27 cellular contexts compared by ENCODE assay signal in genomic region chr2:62407401-62407800, GRCh38.
"Had no signal": no experiment of that assay in that cellular context is flagged by ENCODE, and none has a peak within 500 bp of the region (broad histone marks: within the 10 kb centered on the region; RNA-seq: fewer than 3 reads in every experiment).

No MANE protein-coding gene starts in this region.

- DNase-seq: colonic mucosa; effector CD8-positive, alpha-beta T cell; endodermal cell; foreskin keratinocyte; heart right ventricle; hippocampal formation; left cardiac atrium; left lung; mucosa of descending colon; naive B cell; spleen; stimulated activated CD4-positive, alpha-beta T cell treated with anti-CD3 and anti-CD28 coated beads, Interleukin-4, amount 100 ng/mL, for 4 hours; stimulated activated naive CD8-positive, alpha-beta T cell treated with anti-CD3 and anti-CD28 coated beads, Interleukin-15, Interleukin-2, amounts not matched to agents 100 U/mL and 50 U/mL, for 24 hours; substantia nigra; upper lobe of right lung had no signal

- H3K27me3 ChIP-seq: colonic mucosa, esophagus muscularis mucosa, foreskin keratinocyte, gastroesophageal sphincter, heart right ventricle, left lung, neural progenitor cell, spleen, tibial nerve, upper lobe of right lung, uterus had no signal

- H3K4me2 ChIP-seq: neural progenitor cell had no signal

- H3K9me3 ChIP-seq: colonic mucosa, esophagus muscularis mucosa, gastroesophageal sphincter, left lung, mucosa of descending colon, psoas muscle, spleen, thoracic aorta, tibial nerve, upper lobe of right lung, uterus had no signal

- H3K4me1 ChIP-seq: colonic mucosa, psoas muscle had no signal

- H3K27ac Mint-ChIP-seq: dendritic cell treated with granulocyte-macrophage colony-stimulating factor and Interleukin-4, amounts not matched to agents 40 ng/mL and 50 ng/mL, for 4 days; endodermal cell; naive B cell; natural killer cell treated with Interleukin-12 subunit alpha and Interleukin-12 subunit beta and Interleukin-15 and Interleukin-18, amount 100 ng/mL, for 72 hours; neural progenitor cell; stimulated activated memory B cell treated with anti-CD40 and anti-IgM and Interleukin-4, amounts not matched to agents 10 μg/mL and 1 μg/mL and 100 μg/mL, for 72 hours had no signal

- H3K4me3 Mint-ChIP-seq: dendritic cell treated with granulocyte-macrophage colony-stimulating factor and Interleukin-4, amounts not matched to agents 40 ng/mL and 50 ng/mL, for 4 days; endodermal cell; naive B cell; natural killer cell treated with Interleukin-12 subunit alpha and Interleukin-12 subunit beta and Interleukin-15 and Interleukin-18, amount 100 ng/mL, for 72 hours; neural progenitor cell; stimulated activated memory B cell treated with anti-CD40 and anti-IgM and Interleukin-4, amounts not matched to agents 10 μg/mL and 1 μg/mL and 100 μg/mL, for 72 hours had no signal

- H3K36me3 Mint-ChIP-seq: naive B cell; natural killer cell treated with Interleukin-12 subunit alpha and Interleukin-12 subunit beta and Interleukin-15 and Interleukin-18, amount 100 ng/mL, for 72 hours; neural progenitor cell; stimulated activated memory B cell treated with anti-CD40 and anti-IgM and Interleukin-4, amounts not matched to agents 10 μg/mL and 1 μg/mL and 100 μg/mL, for 72 hours had no signal

- H3K36me3 ChIP-seq: colonic mucosa, esophagus muscularis mucosa, gastroesophageal sphincter, heart right ventricle, left lung, neural progenitor cell, spleen, thoracic aorta, tibial nerve, upper lobe of right lung, uterus had no signal

- H3K27me3 Mint-ChIP-seq: dendritic cell treated with granulocyte-macrophage colony-stimulating factor and Interleukin-4, amounts not matched to agents 40 ng/mL and 50 ng/mL, for 4 days; naive B cell; natural killer cell treated with Interleukin-12 subunit alpha and Interleukin-12 subunit beta and Interleukin-15 and Interleukin-18, amount 100 ng/mL, for 72 hours; stimulated activated memory B cell treated with anti-CD40 and anti-IgM and Interleukin-4, amounts not matched to agents 10 μg/mL and 1 μg/mL and 100 μg/mL, for 72 hours had no signal

- H3K9me3 Mint-ChIP-seq: dendritic cell treated with granulocyte-macrophage colony-stimulating factor and Interleukin-4, amounts not matched to agents 40 ng/mL and 50 ng/mL, for 4 days; naive B cell; natural killer cell treated with Interleukin-12 subunit alpha and Interleukin-12 subunit beta and Interleukin-15 and Interleukin-18, amount 100 ng/mL, for 72 hours; neural progenitor cell; stimulated activated memory B cell treated with anti-CD40 and anti-IgM and Interleukin-4, amounts not matched to agents 10 μg/mL and 1 μg/mL and 100 μg/mL, for 72 hours had no signal

- H3K9ac ChIP-seq: neural progenitor cell had no signal

- H3K4me3 ChIP-seq: colonic mucosa, esophagus muscularis mucosa, gastroesophageal sphincter, heart right ventricle, left lung, mucosa of descending colon, neural progenitor cell, psoas muscle, skin epidermis, spleen, thoracic aorta, tibial nerve, upper lobe of right lung, uterus had no signal

- H2AFZ ChIP-seq: neural progenitor cell had no signal

- H3K27ac ChIP-seq: colonic mucosa, epithelial cell of prostate, esophagus muscularis mucosa, foreskin keratinocyte, gastroesophageal sphincter, left lung, neural progenitor cell, psoas muscle, spleen, thoracic aorta, upper lobe of right lung had no signal
